Comparison of ENCODE assay signal across 1 cellular context in the genomic region with DNA sequence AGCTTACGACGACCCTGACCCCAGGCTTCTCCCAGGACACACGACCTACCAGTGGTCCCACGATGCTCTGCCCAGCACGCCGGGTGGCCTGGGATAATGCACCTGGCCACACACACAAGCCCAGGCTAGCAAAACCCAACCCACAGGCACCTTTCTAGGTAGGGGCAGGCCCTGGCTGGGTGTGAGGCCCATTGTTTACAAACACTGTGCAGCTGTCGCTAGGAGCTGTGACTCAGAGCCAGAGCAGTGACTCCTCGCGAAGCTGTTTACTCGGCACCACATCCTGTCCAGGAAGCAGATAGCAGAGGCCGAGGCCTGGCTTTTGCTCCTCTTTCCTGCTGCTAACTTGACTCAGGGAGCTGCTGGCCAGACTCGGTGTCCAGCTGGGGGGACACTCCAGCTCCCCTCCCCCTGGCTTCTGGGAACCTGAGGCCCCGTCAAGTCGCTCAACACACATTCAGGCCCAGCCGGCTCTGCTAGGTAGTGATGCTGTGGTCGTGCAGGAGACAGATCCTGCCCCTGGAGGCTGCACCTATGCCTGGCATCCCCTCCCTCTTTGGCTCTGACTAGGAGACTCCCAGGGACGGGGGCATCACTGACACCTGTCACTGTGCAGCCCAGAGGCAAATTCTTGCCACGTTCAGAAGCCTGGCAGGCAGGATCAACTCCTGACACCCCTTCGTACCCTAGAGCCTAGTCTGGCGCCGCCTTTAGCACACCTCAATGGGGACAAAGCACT.
TF ChIP-seq lines count a peak whose summit lies in the region.

No MANE protein-coding gene starts in this region.

TF ChIP-seq in HepG2, 621 proteins besides CTCF, POLR2A, EP300 and RAD21 (continued from another document and continues in another):
- TF ChIP-seq MAFK (conservative IDR thresholded peaks at IDR 0.05 in 1 of 2, IDR thresholded peaks at IDR 0.05 in 1 of 2; ENCODE audit: low read length in 2 of 2), result 0 out of 4 replicates have a peak, but pooled peaks of 1 of the 2 experiments have one; percentile 7
- peak; percentile 82 for TF ChIP-seq JUN (CRISPR knock-in tag; IDR thresholded peaks at IDR 0.05)
- peak; percentile 61; the same call in 1 of the 2 replicates for TF ChIP-seq ZNF800 (CRISPR knock-in tag; IDR thresholded peaks at IDR 0.05)
- TF ChIP-seq JARID2 (CRISPR knock-in tag; IDR thresholded peaks at IDR 0.05; ENCODE audit: insufficient replicate concordance), result no peak
- 0 out of 2 replicates have a peak, but pooled peaks have one; percentile 22 for TF ChIP-seq HINFP (CRISPR knock-in tag; IDR thresholded peaks at IDR 0.05; ENCODE audit: low read depth)
- TF ChIP-seq MIER3 (CRISPR knock-in tag; IDR thresholded peaks at IDR 0.05; ENCODE audit: borderline replicate concordance), result peak; percentile 56; the same call in 1 of the 2 replicates
- TF ChIP-seq, protein P1, sequence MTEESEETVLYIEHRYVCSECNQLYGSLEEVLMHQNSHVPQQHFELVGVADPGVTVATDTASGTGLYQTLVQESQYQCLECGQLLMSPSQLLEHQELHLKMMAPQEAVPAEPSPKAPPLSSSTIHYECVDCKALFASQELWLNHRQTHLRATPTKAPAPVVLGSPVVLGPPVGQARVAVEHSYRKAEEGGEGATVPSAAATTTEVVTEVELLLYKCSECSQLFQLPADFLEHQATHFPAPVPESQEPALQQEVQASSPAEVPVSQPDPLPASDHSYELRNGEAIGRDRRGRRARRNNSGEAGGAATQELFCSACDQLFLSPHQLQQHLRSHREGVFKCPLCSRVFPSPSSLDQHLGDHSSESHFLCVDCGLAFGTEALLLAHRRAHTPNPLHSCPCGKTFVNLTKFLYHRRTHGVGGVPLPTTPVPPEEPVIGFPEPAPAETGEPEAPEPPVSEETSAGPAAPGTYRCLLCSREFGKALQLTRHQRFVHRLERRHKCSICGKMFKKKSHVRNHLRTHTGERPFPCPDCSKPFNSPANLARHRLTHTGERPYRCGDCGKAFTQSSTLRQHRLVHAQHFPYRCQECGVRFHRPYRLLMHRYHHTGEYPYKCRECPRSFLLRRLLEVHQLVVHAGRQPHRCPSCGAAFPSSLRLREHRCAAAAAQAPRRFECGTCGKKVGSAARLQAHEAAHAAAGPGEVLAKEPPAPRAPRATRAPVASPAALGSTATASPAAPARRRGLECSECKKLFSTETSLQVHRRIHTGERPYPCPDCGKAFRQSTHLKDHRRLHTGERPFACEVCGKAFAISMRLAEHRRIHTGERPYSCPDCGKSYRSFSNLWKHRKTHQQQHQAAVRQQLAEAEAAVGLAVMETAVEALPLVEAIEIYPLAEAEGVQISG (CRISPR knock-in tag; IDR thresholded peaks at IDR 0.05), result peak; percentile 71
- TF ChIP-seq DR1 (CRISPR knock-in tag; IDR thresholded peaks at IDR 0.05), result no peak
- TF ChIP-seq TBL1XR1 (IDR thresholded peaks at IDR 0.05; ENCODE audit: borderline replicate concordance, low read length, partially characterized antibody), result peak; percentile 74
- no peak for TF ChIP-seq MIER2 (CRISPR knock-in tag; IDR thresholded peaks at IDR 0.05)
- TF ChIP-seq ZNF580 (CRISPR knock-in tag; IDR thresholded peaks at IDR 0.05; ENCODE audit: borderline replicate concordance, low read depth), result no peak; the same call in 1 of the 2 replicates
- peak; percentile 44 for TF ChIP-seq IKZF4 (CRISPR knock-in tag; IDR thresholded peaks at IDR 0.05; ENCODE audit: borderline replicate concordance, low read depth, not compliant biosample characterization)
- TF ChIP-seq JUNB (CRISPR knock-in tag; IDR thresholded peaks at IDR 0.05; ENCODE audit: borderline replicate concordance), result peak; percentile 71; the same call in 1 of the 2 replicates
- TF ChIP-seq ATF7-NPFF (CRISPR knock-in tag; IDR thresholded peaks at IDR 0.05; ENCODE audit: low read depth), result no peak
- TF ChIP-seq ZKSCAN5 (CRISPR knock-in tag; IDR thresholded peaks at IDR 0.05), result no peak
- TF ChIP-seq GRHL1 (CRISPR knock-in tag; conservative IDR thresholded peaks at IDR 0.05), result no peak
- no peak for TF ChIP-seq ZNF180 (CRISPR knock-in tag; IDR thresholded peaks at IDR 0.05; ENCODE audit: borderline replicate concordance, low read depth)
- TF ChIP-seq ZNF891 (CRISPR knock-in tag; IDR thresholded peaks at IDR 0.05), result no peak; the same call in 1 of the 2 replicates
- peak; percentile 65; the same call in 1 of the 2 replicates for TF ChIP-seq NFKB2 (CRISPR knock-in tag; IDR thresholded peaks at IDR 0.05; ENCODE audit: borderline replicate concordance)
- 0 out of 2 replicates have a peak, but pooled peaks have one; percentile 28 for TF ChIP-seq ZNF33B (CRISPR knock-in tag; IDR thresholded peaks at IDR 0.05)
- no peak for TF ChIP-seq NFE2L1 (CRISPR knock-in tag; IDR thresholded peaks at IDR 0.05; ENCODE audit: borderline replicate concordance)
- no peak for TF ChIP-seq HDAC6 (IDR thresholded peaks at IDR 0.05; ENCODE audit: low read depth, low read length)
- TF ChIP-seq ARNT (IDR thresholded peaks at IDR 0.05), result no peak
- TF ChIP-seq MED8 (CRISPR knock-in tag; IDR thresholded peaks at IDR 0.05; ENCODE audit: insufficient replicate concordance), result no peak
- TF ChIP-seq SNAPC2 (CRISPR knock-in tag; IDR thresholded peaks at IDR 0.05), result no peak
- TF ChIP-seq ATRX (CRISPR knock-in tag; IDR thresholded peaks at IDR 0.05; ENCODE audit: borderline replicate concordance), result no peak
- TF ChIP-seq ZNF142 (CRISPR knock-in tag; IDR thresholded peaks at IDR 0.05), result no peak
- peak; percentile 46; the same call in 1 of the 2 replicates for TF ChIP-seq KLF6 (CRISPR knock-in tag; IDR thresholded peaks at IDR 0.05)
- no peak for TF ChIP-seq PLRG1 (conservative IDR thresholded peaks at IDR 0.05)
- no peak for TF ChIP-seq SRSF9 (IDR thresholded peaks at IDR 0.05; ENCODE audit: borderline replicate concordance, insufficient read depth, low read depth, low read length, poor library complexity, severe bottlenecking)
- TF ChIP-seq ATF4 (CRISPR knock-in tag; IDR thresholded peaks at IDR 0.05), result 0 out of 4 replicates have a peak, but pooled peaks of 1 of the 2 experiments have one; percentile 31
- peak; percentile 61 for TF ChIP-seq MNT (IDR thresholded peaks at IDR 0.05)
- TF ChIP-seq ZNF619 (CRISPR knock-in tag; IDR thresholded peaks at IDR 0.05), result peak; percentile 25; the same call in 1 of the 2 replicates
- TF ChIP-seq ZNF7 (CRISPR knock-in tag; IDR thresholded peaks at IDR 0.05), result no peak
- no peak for TF ChIP-seq ZUFSP (CRISPR knock-in tag; IDR thresholded peaks at IDR 0.05; ENCODE audit: borderline replicate concordance)
- peak; percentile 32; the same call in 1 of the 2 replicates for TF ChIP-seq ZNF331 (CRISPR knock-in tag; IDR thresholded peaks at IDR 0.05)
